31 cellular contexts compared by ENCODE assay signal in the genomic region with DNA sequence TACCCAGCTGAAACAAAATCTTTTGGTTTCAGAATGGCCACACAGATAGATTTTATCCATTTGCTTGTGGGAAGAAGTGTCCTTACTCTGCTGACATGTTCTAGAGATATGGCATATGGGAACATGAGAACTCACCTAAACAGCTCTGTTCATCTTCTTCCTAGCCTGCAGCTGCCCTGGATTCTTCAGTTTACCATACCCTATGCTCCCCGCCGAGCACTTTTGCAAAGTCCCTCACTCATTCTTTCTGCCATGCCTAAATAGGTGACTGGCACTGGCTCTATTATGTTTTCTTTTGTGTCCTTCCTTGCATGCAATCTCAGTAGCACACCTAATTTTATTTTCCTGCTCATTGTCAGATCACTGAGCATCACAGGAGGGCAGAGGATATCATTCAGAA.
"Had no signal": no experiment of that assay in that cellular context is flagged by ENCODE, and none has a peak within 500 bp of the region (broad histone marks: within the 10 kb centered on the region; RNA-seq: fewer than 3 reads in every experiment).

No MANE protein-coding gene starts in this region.

- H3K27me3 ChIP-seq: adrenal gland, cardiac muscle cell, colonic mucosa, gastroesophageal sphincter, hepatocyte, neutrophil, uterus had no signal

- H3K36me3 ChIP-seq: adrenal gland, cardiac muscle cell, colonic mucosa, gastroesophageal sphincter, neutrophil, prostate gland, uterus had no signal

- H3K27ac Mint-ChIP-seq: activated naive CD4-positive, alpha-beta T cell treated with anti-CD3 and anti-CD28 coated beads for 36 hours; activated naive CD8-positive, alpha-beta T cell treated with anti-CD3 and anti-CD28 coated beads for 36 hours; brain; memory B cell; natural killer cell treated with Interleukin-12 subunit alpha and Interleukin-12 subunit beta and Interleukin-15 and Interleukin-18, amount 100 ng/mL, for 72 hours; stimulated activated memory B cell treated with anti-CD40 and anti-IgM and Interleukin-4, amounts not matched to agents 10 μg/mL and 1 μg/mL and 100 μg/mL, for 72 hours; stimulated activated naive CD8-positive, alpha-beta T cell treated with anti-CD3 and anti-CD28 coated beads, Interleukin-15, amount 100 ng/mL, for 72 hours; T-helper 2 cell treated with Interferon-gamma antibody and Interleukin-4, amounts not matched to agents 5 μg/mL and 100 μg/mL, for 36 hours; type B pancreatic cell had no signal

- H3K36me3 Mint-ChIP-seq: activated naive CD8-positive, alpha-beta T cell treated with anti-CD3 and anti-CD28 coated beads for 36 hours; brain; memory B cell; natural killer cell treated with Interleukin-12 subunit alpha and Interleukin-12 subunit beta and Interleukin-15 and Interleukin-18, amount 100 ng/mL, for 72 hours; stimulated activated memory B cell treated with anti-CD40 and anti-IgM and Interleukin-4, amounts not matched to agents 10 μg/mL and 1 μg/mL and 100 μg/mL, for 72 hours; type B pancreatic cell had no signal

- H3K27ac ChIP-seq: adrenal gland, cardiac muscle cell, colonic mucosa, gastroesophageal sphincter, hepatocyte, neutrophil, prostate gland, uterus had no signal

- H3K4me3 ChIP-seq: adrenal gland, cardiac muscle cell, colonic mucosa, gastroesophageal sphincter, hepatocyte, prostate gland, uterus had no signal

- DNase-seq: activated CD4-positive, alpha-beta T cell treated with anti-CD3 and anti-CD28 coated beads for 4 hours; activated CD4-positive, alpha-beta T cell treated with anti-CD3 and anti-CD28 coated beads, Interleukin-2, amount 50 U/mL, for 4 hours; activated effector memory CD4-positive, alpha-beta T cell treated with anti-CD3 and anti-CD28 coated beads, Interleukin-2, amount 50 U/mL, for 16 hours; activated naive CD4-positive, alpha-beta T cell treated with anti-CD3 and anti-CD28 coated beads for 36 hours; activated naive CD8-positive, alpha-beta T cell treated with anti-CD3 and anti-CD28 coated beads for 36 hours; activated T-cell treated with anti-CD3 and anti-CD28 coated beads for 4 hours; adrenal gland; aorta; cerebellar nuclear complex; colonic mucosa; effector CD8-positive, alpha-beta T cell; erythroblast; retina; small intestine; stimulated activated CD4-positive, alpha-beta T cell treated with anti-CD3 and anti-CD28 coated beads, Interleukin-4, amount 100 ng/mL, for 4 hours; stimulated activated CD8-positive, alpha-beta memory T cell treated with anti-CD3 and anti-CD28 coated beads, Interleukin-4, amount 100 ng/mL, for 48 hours; stimulated activated naive CD8-positive, alpha-beta T cell treated with anti-CD3 and anti-CD28 coated beads, Interleukin-15, amount 100 ng/mL, for 72 hours; substantia nigra; T-helper 1 cell; uterus had no signal

- H3K27me3 Mint-ChIP-seq: activated naive CD8-positive, alpha-beta T cell treated with anti-CD3 and anti-CD28 coated beads for 36 hours; memory B cell; natural killer cell treated with Interleukin-12 subunit alpha and Interleukin-12 subunit beta and Interleukin-15 and Interleukin-18, amount 100 ng/mL, for 72 hours; stimulated activated memory B cell treated with anti-CD40 and anti-IgM and Interleukin-4, amounts not matched to agents 10 μg/mL and 1 μg/mL and 100 μg/mL, for 72 hours; stimulated activated naive CD8-positive, alpha-beta T cell treated with anti-CD3 and anti-CD28 coated beads, Interleukin-15, amount 100 ng/mL, for 72 hours; type B pancreatic cell had no signal

- H3K4me3 Mint-ChIP-seq: activated naive CD4-positive, alpha-beta T cell treated with anti-CD3 and anti-CD28 coated beads for 36 hours; activated naive CD8-positive, alpha-beta T cell treated with anti-CD3 and anti-CD28 coated beads for 36 hours; brain; memory B cell; natural killer cell treated with Interleukin-12 subunit alpha and Interleukin-12 subunit beta and Interleukin-15 and Interleukin-18, amount 100 ng/mL, for 72 hours; stimulated activated memory B cell treated with anti-CD40 and anti-IgM and Interleukin-4, amounts not matched to agents 10 μg/mL and 1 μg/mL and 100 μg/mL, for 72 hours; stimulated activated naive CD8-positive, alpha-beta T cell treated with anti-CD3 and anti-CD28 coated beads, Interleukin-15, amount 100 ng/mL, for 72 hours; T-helper 2 cell treated with Interferon-gamma antibody and Interleukin-4, amounts not matched to agents 5 μg/mL and 100 μg/mL, for 36 hours; type B pancreatic cell had no signal

- H3K79me2 ChIP-seq: hepatocyte had no signal

- H3K9me3 ChIP-seq: adrenal gland, colonic mucosa, gastroesophageal sphincter, neutrophil, prostate gland, uterus had no signal

- H3K4me1 ChIP-seq: adrenal gland, colonic mucosa, gastroesophageal sphincter, prostate gland, uterus had no signal

- H3K4me1 Mint-ChIP-seq: activated naive CD8-positive, alpha-beta T cell treated with anti-CD3 and anti-CD28 coated beads for 36 hours; brain; memory B cell; stimulated activated memory B cell treated with anti-CD40 and anti-IgM and Interleukin-4, amounts not matched to agents 10 μg/mL and 1 μg/mL and 100 μg/mL, for 72 hours; stimulated activated naive CD8-positive, alpha-beta T cell treated with anti-CD3 and anti-CD28 coated beads, Interleukin-15, amount 100 ng/mL, for 72 hours had no signal

- H3K9me3 Mint-ChIP-seq: activated naive CD4-positive, alpha-beta T cell treated with anti-CD3 and anti-CD28 coated beads for 36 hours; activated naive CD8-positive, alpha-beta T cell treated with anti-CD3 and anti-CD28 coated beads for 36 hours; brain; memory B cell; natural killer cell treated with Interleukin-12 subunit alpha and Interleukin-12 subunit beta and Interleukin-15 and Interleukin-18, amount 100 ng/mL, for 72 hours; stimulated activated memory B cell treated with anti-CD40 and anti-IgM and Interleukin-4, amounts not matched to agents 10 μg/mL and 1 μg/mL and 100 μg/mL, for 72 hours; stimulated activated naive CD8-positive, alpha-beta T cell treated with anti-CD3 and anti-CD28 coated beads, Interleukin-15, amount 100 ng/mL, for 72 hours; T-helper 2 cell treated with Interferon-gamma antibody and Interleukin-4, amounts not matched to agents 5 μg/mL and 100 μg/mL, for 36 hours; type B pancreatic cell had no signal

- H3K4me2 ChIP-seq: hepatocyte had no signal
